In the genomic region with DNA sequence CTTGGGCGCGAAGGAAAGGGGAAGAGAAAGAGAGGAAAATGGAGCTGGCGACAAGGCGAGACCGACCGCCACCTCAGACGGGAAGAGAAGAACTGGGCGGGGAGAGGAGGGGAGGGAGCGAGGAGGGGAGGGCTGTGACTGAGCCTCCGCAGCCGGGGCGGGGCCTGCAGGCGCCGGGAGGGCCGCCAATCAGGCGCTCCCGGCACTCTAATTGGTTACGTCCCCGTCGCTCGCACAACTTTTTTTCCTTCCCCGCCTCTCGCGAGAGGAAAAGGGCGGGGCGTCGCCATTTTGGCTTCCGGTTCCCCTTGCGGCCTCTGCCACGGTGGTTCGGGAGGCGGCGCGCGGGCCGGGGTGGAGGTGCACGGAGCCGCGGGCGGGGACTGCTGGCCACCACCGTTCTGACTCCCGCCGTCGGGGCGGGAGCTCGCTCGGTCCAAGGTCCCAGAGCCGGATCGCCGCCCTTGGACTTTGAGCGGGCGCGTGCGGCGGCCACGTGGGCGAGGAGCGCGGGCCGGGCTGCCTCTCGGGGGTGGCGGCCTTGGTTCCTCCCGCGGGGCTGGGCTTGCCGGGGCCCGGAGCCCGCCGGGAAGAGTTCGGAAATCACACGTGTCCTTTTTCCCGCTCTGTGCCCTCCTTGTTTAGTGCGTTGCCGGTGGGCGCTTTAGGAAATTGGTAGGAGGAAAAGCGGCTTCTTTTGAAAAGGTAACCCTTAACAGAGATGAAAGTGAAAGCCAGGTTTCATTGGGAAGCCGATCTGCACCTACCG, we compare ENCODE assay signal across 1 cellular context.
TF ChIP-seq lines count a peak whose summit lies in the region.

Gene GDI2 (minus strand): TSS at position 94 of the 769 bp plus-strand sequence. CDS start 176 bp downstream, outside the sequence.

TF ChIP-seq in HepG2, 621 proteins besides CTCF, POLR2A, EP300 and RAD21 (continued from another document and continues in another):
- TF ChIP-seq HNRNPLL (IDR thresholded peaks at IDR 0.05; ENCODE audit: low read depth, low read length, poor library complexity, severe bottlenecking) = peak; percentile 59
- peak; percentile 91 for TF ChIP-seq NFYC (CRISPR knock-in tag; IDR thresholded peaks at IDR 0.05)
- TF ChIP-seq, protein P1, sequence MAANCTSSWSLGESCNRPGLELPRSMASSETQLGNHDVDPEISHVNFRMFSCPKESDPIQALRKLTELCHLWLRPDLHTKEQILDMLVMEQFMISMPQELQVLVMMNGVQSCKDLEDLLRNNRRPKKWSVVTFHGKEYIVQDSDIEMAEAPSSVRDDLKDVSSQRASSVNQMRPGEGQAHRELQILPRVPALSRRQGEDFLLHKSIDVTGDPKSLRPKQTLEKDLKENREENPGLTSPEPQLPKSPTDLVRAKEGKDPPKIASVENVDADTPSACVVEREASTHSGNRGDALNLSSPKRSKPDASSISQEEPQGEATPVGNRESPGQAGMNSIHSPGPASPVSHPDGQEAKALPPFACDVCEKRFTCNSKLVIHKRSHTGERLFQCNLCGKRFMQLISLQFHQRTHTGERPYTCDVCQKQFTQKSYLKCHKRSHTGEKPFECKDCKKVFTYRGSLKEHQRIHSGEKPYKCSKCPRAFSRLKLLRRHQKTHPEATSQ (CRISPR knock-in tag; IDR thresholded peaks at IDR 0.05; ENCODE audit: borderline replicate concordance) = peak; percentile 81; the same call in 1 of the 2 replicates
- TF ChIP-seq BORCS8-MEF2B (CRISPR knock-in tag; IDR thresholded peaks at IDR 0.05) = peak; percentile 84
- peak; percentile 50; the same call in 1 of the 2 replicates for TF ChIP-seq HMG20A (CRISPR knock-in tag; IDR thresholded peaks at IDR 0.05; ENCODE audit: borderline replicate concordance)
- TF ChIP-seq ZNF75D (CRISPR knock-in tag; IDR thresholded peaks at IDR 0.05; ENCODE audit: borderline replicate concordance) = peak; percentile 86; the same call in 1 of the 2 replicates
- TF ChIP-seq, protein P2, sequence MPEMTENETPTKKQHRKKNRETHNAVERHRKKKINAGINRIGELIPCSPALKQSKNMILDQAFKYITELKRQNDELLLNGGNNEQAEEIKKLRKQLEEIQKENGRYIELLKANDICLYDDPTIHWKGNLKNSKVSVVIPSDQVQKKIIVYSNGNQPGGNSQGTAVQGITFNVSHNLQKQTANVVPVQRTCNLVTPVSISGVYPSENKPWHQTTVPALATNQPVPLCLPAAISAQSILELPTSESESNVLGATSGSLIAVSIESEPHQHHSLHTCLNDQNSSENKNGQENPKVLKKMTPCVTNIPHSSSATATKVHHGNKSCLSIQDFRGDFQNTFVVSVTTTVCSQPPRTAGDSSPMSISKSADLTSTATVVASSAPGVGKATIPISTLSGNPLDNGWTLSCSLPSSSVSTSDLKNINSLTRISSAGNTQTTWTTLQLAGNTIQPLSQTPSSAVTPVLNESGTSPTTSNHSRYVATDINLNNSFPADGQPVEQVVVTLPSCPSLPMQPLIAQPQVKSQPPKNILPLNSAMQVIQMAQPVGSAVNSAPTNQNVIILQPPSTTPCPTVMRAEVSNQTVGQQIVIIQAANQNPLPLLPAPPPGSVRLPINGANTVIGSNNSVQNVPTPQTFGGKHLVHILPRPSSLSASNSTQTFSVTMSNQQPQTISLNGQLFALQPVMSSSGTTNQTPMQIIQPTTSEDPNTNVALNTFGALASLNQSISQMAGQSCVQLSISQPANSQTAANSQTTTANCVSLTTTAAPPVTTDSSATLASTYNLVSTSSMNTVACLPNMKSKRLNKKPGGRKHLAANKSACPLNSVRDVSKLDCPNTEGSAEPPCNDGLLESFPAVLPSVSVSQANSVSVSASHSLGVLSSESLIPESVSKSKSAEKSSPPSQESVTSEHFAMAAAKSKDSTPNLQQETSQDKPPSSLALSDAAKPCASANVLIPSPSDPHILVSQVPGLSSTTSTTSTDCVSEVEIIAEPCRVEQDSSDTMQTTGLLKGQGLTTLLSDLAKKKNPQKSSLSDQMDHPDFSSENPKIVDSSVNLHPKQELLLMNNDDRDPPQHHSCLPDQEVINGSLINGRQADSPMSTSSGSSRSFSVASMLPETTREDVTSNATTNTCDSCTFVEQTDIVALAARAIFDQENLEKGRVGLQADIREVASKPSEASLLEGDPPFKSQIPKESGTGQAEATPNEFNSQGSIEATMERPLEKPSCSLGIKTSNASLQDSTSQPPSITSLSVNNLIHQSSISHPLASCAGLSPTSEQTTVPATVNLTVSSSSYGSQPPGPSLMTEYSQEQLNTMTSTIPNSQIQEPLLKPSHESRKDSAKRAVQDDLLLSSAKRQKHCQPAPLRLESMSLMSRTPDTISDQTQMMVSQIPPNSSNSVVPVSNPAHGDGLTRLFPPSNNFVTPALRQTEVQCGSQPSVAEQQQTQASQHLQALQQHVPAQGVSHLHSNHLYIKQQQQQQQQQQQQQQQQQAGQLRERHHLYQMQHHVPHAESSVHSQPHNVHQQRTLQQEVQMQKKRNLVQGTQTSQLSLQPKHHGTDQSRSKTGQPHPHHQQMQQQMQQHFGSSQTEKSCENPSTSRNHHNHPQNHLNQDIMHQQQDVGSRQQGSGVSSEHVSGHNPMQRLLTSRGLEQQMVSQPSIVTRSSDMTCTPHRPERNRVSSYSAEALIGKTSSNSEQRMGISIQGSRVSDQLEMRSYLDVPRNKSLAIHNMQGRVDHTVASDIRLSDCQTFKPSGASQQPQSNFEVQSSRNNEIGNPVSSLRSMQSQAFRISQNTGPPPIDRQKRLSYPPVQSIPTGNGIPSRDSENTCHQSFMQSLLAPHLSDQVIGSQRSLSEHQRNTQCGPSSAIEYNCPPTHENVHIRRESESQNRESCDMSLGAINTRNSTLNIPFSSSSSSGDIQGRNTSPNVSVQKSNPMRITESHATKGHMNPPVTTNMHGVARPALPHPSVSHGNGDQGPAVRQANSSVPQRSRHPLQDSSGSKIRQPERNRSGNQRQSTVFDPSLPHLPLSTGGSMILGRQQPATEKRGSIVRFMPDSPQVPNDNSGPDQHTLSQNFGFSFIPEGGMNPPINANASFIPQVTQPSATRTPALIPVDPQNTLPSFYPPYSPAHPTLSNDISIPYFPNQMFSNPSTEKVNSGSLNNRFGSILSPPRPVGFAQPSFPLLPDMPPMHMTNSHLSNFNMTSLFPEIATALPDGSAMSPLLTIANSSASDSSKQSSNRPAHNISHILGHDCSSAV (CRISPR knock-in tag; IDR thresholded peaks at IDR 0.05; ENCODE audit: borderline replicate concordance) = peak; percentile 77; the same call in 1 of the 2 replicates
- TF ChIP-seq GMEB2 (CRISPR knock-in tag; IDR thresholded peaks at IDR 0.05; ENCODE audit: low read depth) = peak; percentile 66; the same call in 1 of the 2 replicates
- no peak for TF ChIP-seq RELA (CRISPR knock-in tag; IDR thresholded peaks at IDR 0.05)
- no peak; the same call in 1 of the 2 replicates for TF ChIP-seq RFX5 (IDR thresholded peaks at IDR 0.05; ENCODE audit: low read depth, low read length)
- TF ChIP-seq THAP9 (CRISPR knock-in tag; IDR thresholded peaks at IDR 0.05; ENCODE audit: borderline replicate concordance) = peak; percentile 99
- peak; percentile 37; the same call in 1 of the 2 replicates for TF ChIP-seq ZNF264 (CRISPR knock-in tag; IDR thresholded peaks at IDR 0.05)
- 0 out of 2 replicates have a peak, but pooled peaks have one; percentile 75 for TF ChIP-seq IRF1 (CRISPR knock-in tag; IDR thresholded peaks at IDR 0.05; ENCODE audit: low read depth)
- peak; percentile 79 for TF ChIP-seq ZBTB42 (CRISPR knock-in tag; IDR thresholded peaks at IDR 0.05)
- peak; percentile 96 for TF ChIP-seq HOXD1 (CRISPR knock-in tag; IDR thresholded peaks at IDR 0.05)
- TF ChIP-seq SIN3A (IDR thresholded peaks at IDR 0.05; ENCODE audit: borderline replicate concordance, low read depth, low read length) = peak; percentile 65; the same call in 1 of the 2 replicates
- TF ChIP-seq, protein P3, sequence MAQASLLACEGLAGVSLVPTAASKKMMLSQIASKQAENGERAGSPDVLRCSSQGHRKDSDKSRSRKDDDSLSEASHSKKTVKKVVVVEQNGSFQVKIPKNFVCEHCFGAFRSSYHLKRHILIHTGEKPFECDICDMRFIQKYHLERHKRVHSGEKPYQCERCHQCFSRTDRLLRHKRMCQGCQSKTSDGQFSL (CRISPR knock-in tag; IDR thresholded peaks at IDR 0.05) = peak; percentile 82
- peak; percentile 82; the same call in 1 of the 2 replicates for TF ChIP-seq RERE (CRISPR knock-in tag; IDR thresholded peaks at IDR 0.05; ENCODE audit: low read depth)
- peak; percentile 64; the same call in 1 of the 2 replicates for TF ChIP-seq ZNF564 (CRISPR knock-in tag; IDR thresholded peaks at IDR 0.05)
- no peak for TF ChIP-seq DNMT3B (CRISPR knock-in tag; conservative IDR thresholded peaks at IDR 0.05)
- TF ChIP-seq ZNF710 (CRISPR knock-in tag; IDR thresholded peaks at IDR 0.05; ENCODE audit: borderline replicate concordance) = peak; percentile 77
- TF ChIP-seq ASH2L (IDR thresholded peaks at IDR 0.05; ENCODE audit: insufficient read length, low read depth, low read length) = peak; percentile 93
